ENCODE assay signal across 13 cellular contexts in genomic region chr12:102950107-102950949, GRCh38. TPM values are rescaled to one million over a fixed set of nuclear protein-coding genes. Genes with fewer than 3 reads are reported as not detected.
DNase-seq lines count a peak whose midpoint lies in the region; ATAC-seq and TF ChIP-seq lines count a peak whose summit lies in the region.
"Had no signal": no experiment of that assay in that cellular context is flagged by ENCODE, and none has a peak within 500 bp of the region (broad histone marks: within the 10 kb centered on the region; RNA-seq: fewer than 3 reads in every experiment).

No MANE protein-coding gene starts in this region.

- intact Hi-C loops in right lobe of liver (cut with DNase I), result loop anchor here in 1 of 2 donors (10.0 kb wide), 2 partner anchors 164 to 224 kb away; no protein-coding TSS in a partner anchor

- peaks cover 17% of the 10 kb centered on the region for H3K4me1 Mint-ChIP-seq in activated naive CD8-positive, alpha-beta T cell treated with anti-CD3 and anti-CD28 coated beads for 36 hours
- H3K4me1 Mint-ChIP-seq: activated naive CD4-positive, alpha-beta T cell treated with anti-CD3 and anti-CD28 coated beads, Interleukin-2, amount 50 U/mL, for 24 hours had no signal

- H3K9me3 ChIP-seq in HUES64 (ENCODE audit: insufficient read depth, low read depth, low read length) (no peaks in the 10 kb centered on the region), right lobe of liver (no peaks in the 10 kb centered on the region)

- H3K27me3 Mint-ChIP-seq in activated naive CD8-positive, alpha-beta T cell treated with anti-CD3 and anti-CD28 coated beads for 36 hours, result peaks cover 80% of the 10 kb centered on the region

- H3K4me3 Mint-ChIP-seq in activated naive CD8-positive, alpha-beta T cell treated with anti-CD3 and anti-CD28 coated beads for 36 hours, result peak overlapping the region; percentile 38
- H3K4me3 Mint-ChIP-seq: activated naive CD4-positive, alpha-beta T cell treated with anti-CD3 and anti-CD28 coated beads, Interleukin-2, amount 50 U/mL, for 24 hours had no signal

- no peak overlapping the region for H3K9ac ChIP-seq in HUES64 (ENCODE audit: low read depth, low read length)

- TF ChIP-seq CTCF in right lobe of liver (IDR thresholded peaks at IDR 0.05), result peak; percentile 56 to 74 (median 64)

- peak; percentile 90 to 97 (median 94) for ATAC-seq in right lobe of liver
- no peak for ATAC-seq in HG03196 (IDR thresholded peaks at IDR 0.05; ENCODE audit: unreplicated experiment)
- ATAC-seq in esophagus mucosa, result no peak

- no peaks in the 10 kb centered on the region for H3K9me3 Mint-ChIP-seq in activated naive CD8-positive, alpha-beta T cell treated with anti-CD3 and anti-CD28 coated beads for 36 hours
- H3K9me3 Mint-ChIP-seq: activated naive CD4-positive, alpha-beta T cell treated with anti-CD3 and anti-CD28 coated beads, Interleukin-2, amount 50 U/mL, for 24 hours had no signal

- H3K4me1 ChIP-seq in HUES64 (ENCODE audit: insufficient read depth, low read length) (peaks cover 11% of the 10 kb centered on the region; the same call in 1 of the 2 replicates), right lobe of liver (peaks cover 0 to 15% (median 6%) of the 10 kb centered on the region in 4 donors)

- H3K36me3 ChIP-seq in HUES64 (ENCODE audit: insufficient read depth, low read length) (no peaks in the 10 kb centered on the region), right lobe of liver (no peaks in the 10 kb centered on the region)

- peaks cover 88% of the 10 kb centered on the region for H3K27me3 ChIP-seq in HUES64 (ENCODE audit: insufficient read depth, low read length)
- H3K27me3 ChIP-seq in right lobe of liver, result no peaks in the 10 kb centered on the region

- H3K4me3 ChIP-seq in HUES64 (ENCODE audit: low read length), result peak overlapping the region; percentile 47
- H3K4me3 ChIP-seq in right lobe of liver, result peak overlapping the region; percentile 26 to 62 (median 54)

- H3K36me3 Mint-ChIP-seq in activated naive CD8-positive, alpha-beta T cell treated with anti-CD3 and anti-CD28 coated beads for 36 hours, result no peaks in the 10 kb centered on the region
- H3K36me3 Mint-ChIP-seq: activated naive CD4-positive, alpha-beta T cell treated with anti-CD3 and anti-CD28 coated beads, Interleukin-2, amount 50 U/mL, for 24 hours had no signal

- 3% methylated on average over 37 of the region's 37 CpGs for WGBS in HUES64
- WGBS in right lobe of liver (ENCODE audit: insufficient coverage, low coverage, low lambda C conversion rate, missing lambda C conversion rate), result 4% methylated on average over 21 of the region's 37 CpGs

- H3K27ac Mint-ChIP-seq in activated naive CD8-positive, alpha-beta T cell treated with anti-CD3 and anti-CD28 coated beads for 36 hours, result no peak overlapping the region
- H3K27ac Mint-ChIP-seq: activated naive CD4-positive, alpha-beta T cell treated with anti-CD3 and anti-CD28 coated beads, Interleukin-2, amount 50 U/mL, for 24 hours had no signal

- peak; percentile 59 for TF ChIP-seq POLR2A in right lobe of liver (IDR thresholded peaks at IDR 0.05)

- DNase-seq in DMS53 treated with DMSO at 0.1 percent for 48 hours (lab: John Stamatoyannopoulos, UW; ENCODE audit: unreplicated experiment), result peak; percentile 91
- DNase-seq in activated naive CD8-positive, alpha-beta T cell treated with anti-CD3 and anti-CD28 coated beads for 36 hours, result no peak
- peak; percentile 93 to 98 (median 98) for DNase-seq in right lobe of liver
- no peak for DNase-seq in activated CD4-positive, alpha-beta T cell treated with anti-CD3 and anti-CD28 coated beads, Interleukin-2, amount 50 U/mL, for 4 hours
- no peak for DNase-seq in RPMI8226
- DNase-seq: DND-41 had no signal

- no peak overlapping the region for H3K27ac ChIP-seq in HUES64 (ENCODE audit: low read depth, low read length)
- H3K27ac ChIP-seq in right lobe of liver, result peak overlapping the region; percentile 74 to 94 (median 83)

RNA-seq across cellular contexts. Expression of gene ASCL1, which starts 7.1 kb away (rescaled TPM):
- polyA plus RNA-seq in HUES64 (2013, experiment 1 of 2), result 1.00 TPM
- 1.8 TPM for polyA plus RNA-seq in HUES64 (2013, experiment 2 of 2)
- not detected for total RNA-seq in activated naive CD8-positive, alpha-beta T cell treated with anti-CD3 and anti-CD28 coated beads for 36 hours
- total RNA-seq in right lobe of liver, result 1 to 10 TPM in 1 of 6 experiments, under 1 TPM in 5; 0.18 to 1.6 (median 0.33) TPM
- total RNA-seq in esophagus mucosa, result not detected
- total RNA-seq: H4, renal cortical epithelial cell, subcutaneous adipose tissue had no signal

RNA-seq across cellular contexts. Expression of gene PAH, which starts 33.3 kb away (rescaled TPM):
- 1.2 TPM for polyA plus RNA-seq in HUES64 (2013, experiment 1 of 2)
- 1.5 TPM for polyA plus RNA-seq in HUES64 (2013, experiment 2 of 2)
- total RNA-seq in activated naive CD8-positive, alpha-beta T cell treated with anti-CD3 and anti-CD28 coated beads for 36 hours, result not detected
- total RNA-seq in right lobe of liver (1,000 to 10,000 TPM in 3 of 6 experiments, 100 to 1,000 TPM in 3; 873 to 2,034 (median 1,035) TPM), esophagus mucosa (not detected)
- total RNA-seq: renal cortical epithelial cell, subcutaneous adipose tissue had no signal

Comparison
In these comparisons a context has a peak if more than half of its experiments do, and no peak if none do; other contexts are left out.
1. DNase-seq: peak in DMS53 treated with DMSO at 0.1 percent for 48 hours (single experiment) and right lobe of liver (3 of 3); none in activated naive CD8-positive, alpha-beta T cell treated with anti-CD3 and anti-CD28 coated beads for 36 hours (single experiment), activated CD4-positive, alpha-beta T cell treated with anti-CD3 and anti-CD28 coated beads, Interleukin-2, amount 50 U/mL, for 4 hours (0 of 2) and RPMI8226 (single experiment).
2. ATAC-seq: peak in right lobe of liver (4 of 4); none in HG03196 (single experiment) and esophagus mucosa (single experiment).
3. RNA of gene PAH, which starts 33.3 kb away (total RNA-seq): 873 to 2,034 TPM in right lobe of liver; not detected in esophagus mucosa (single experiment) and not detected in activated naive CD8-positive, alpha-beta T cell treated with anti-CD3 and anti-CD28 coated beads for 36 hours; every median in the first group is over 100 times any median in the second.